In the genomic region with DNA sequence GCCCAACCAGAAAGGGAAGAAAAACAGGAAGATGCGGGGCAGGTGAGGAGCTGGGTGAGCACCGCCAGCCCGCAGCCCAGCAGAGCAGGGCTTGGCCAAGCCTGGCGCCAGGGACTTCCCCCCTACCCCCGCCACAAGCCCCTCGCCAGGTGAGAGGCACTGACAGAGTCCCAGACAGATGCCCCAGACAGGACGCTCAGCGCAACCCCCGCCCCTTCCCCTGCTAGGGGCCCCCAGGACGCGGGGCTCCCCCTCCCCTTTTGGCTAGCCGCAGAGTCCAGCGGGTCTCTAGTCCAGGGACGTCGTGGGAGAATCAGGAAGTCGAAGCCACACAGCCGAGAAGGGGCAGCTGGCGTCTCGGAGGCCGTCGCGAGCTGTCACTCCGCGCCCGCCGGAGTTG, we compare ENCODE assay signal across 8 cellular contexts. TPM values are rescaled to one million over a fixed set of nuclear protein-coding genes. Genes with fewer than 3 reads are reported as not detected.
DNase-seq lines count a peak whose midpoint lies in the region; ATAC-seq and TF ChIP-seq lines count a peak whose summit lies in the region.
"Not testable (repeated sequence)": the region's sequence is repeated elsewhere in the genome, so short reads cannot be mapped to it uniquely, and the experiment has no call there.

No MANE protein-coding gene starts in this region.

- POLR2A ChIA-PET in Caco-2 (lab: Charles Lee); activated CD4-positive, alpha-beta memory T cell treated with anti-CD3 and anti-CD28 coated beads for 36 hours (lab: Charles Lee): not testable (repeated sequence)

- not testable (repeated sequence) for TF ChIP-seq POLR2A in breast epithelium (IDR thresholded peaks at IDR 0.05); tibial nerve (IDR thresholded peaks at IDR 0.05)

- H3K27ac ChIP-seq in OCI-LY1 (ENCODE audit: low read depth, low read length, poor library complexity, severe bottlenecking); right atrium auricular region; rectal smooth muscle tissue (ENCODE audit: low read depth, low read length); tibial nerve: not testable (repeated sequence)
- H3K27ac ChIP-seq in breast epithelium, result peak overlapping the region; percentile 13 to 76

- not testable (repeated sequence) for H3K4me1 Mint-ChIP-seq in Caco-2 (ENCODE audit: low read depth, unreplicated experiment); activated CD4-positive, alpha-beta memory T cell treated with anti-CD3 and anti-CD28 coated beads for 36 hours (ENCODE audit: low read depth)

- H4K20me1 ChIP-seq in OCI-LY1 (ENCODE audit: insufficient read depth, low read length), result not testable (repeated sequence)

- H3K36me3 ChIP-seq in Caco-2 (ENCODE audit: control insufficient read depth, insufficient read depth, low read length); OCI-LY1 (ENCODE audit: insufficient read depth, low read length); breast epithelium; right atrium auricular region; mucosa of descending colon (ENCODE audit: low read depth); rectal smooth muscle tissue (ENCODE audit: control insufficient read depth, insufficient read depth, low read length); tibial nerve: not testable (repeated sequence)

- not testable (repeated sequence) for H3K27ac Mint-ChIP-seq in Caco-2 (ENCODE audit: unreplicated experiment); activated CD4-positive, alpha-beta memory T cell treated with anti-CD3 and anti-CD28 coated beads for 36 hours

- H3K36me3 Mint-ChIP-seq in Caco-2 (ENCODE audit: insufficient read depth, unreplicated experiment); activated CD4-positive, alpha-beta memory T cell treated with anti-CD3 and anti-CD28 coated beads for 36 hours: not testable (repeated sequence)

- peaks cover 16% of the 10 kb centered on the region for H3K27me3 Mint-ChIP-seq in Caco-2 (ENCODE audit: insufficient read depth, unreplicated experiment)
- peaks cover 16% of the 10 kb centered on the region for H3K27me3 Mint-ChIP-seq in activated CD4-positive, alpha-beta memory T cell treated with anti-CD3 and anti-CD28 coated beads for 36 hours

- not testable (repeated sequence) for H3K9me3 Mint-ChIP-seq in Caco-2 (ENCODE audit: unreplicated experiment); activated CD4-positive, alpha-beta memory T cell treated with anti-CD3 and anti-CD28 coated beads for 36 hours

- H3K4me3 ChIP-seq in Caco-2 (ENCODE audit: low read depth, low read length) (peak overlapping the region; percentile 49), breast epithelium (peak overlapping the region; percentile 42 to 61 (median 60)), right atrium auricular region (peak overlapping the region; percentile 41 to 61), mucosa of descending colon (peak overlapping the region; percentile 28), rectal smooth muscle tissue (ENCODE audit: low read length) (peak overlapping the region; percentile 64), tibial nerve (peak overlapping the region; percentile 36 to 64 (median 56))
- not testable (repeated sequence) for H3K4me3 ChIP-seq in OCI-LY1 (ENCODE audit: low read depth, low read length, poor library complexity, severe bottlenecking)

- not testable (repeated sequence) for H3K4me1 ChIP-seq in Caco-2; OCI-LY1 (ENCODE audit: insufficient read depth, low read length, severe bottlenecking); breast epithelium; right atrium auricular region; mucosa of descending colon (ENCODE audit: low read depth); rectal smooth muscle tissue (ENCODE audit: control insufficient read depth, insufficient read depth, low read length); tibial nerve

- not testable (repeated sequence) for H3K9ac ChIP-seq in OCI-LY1 (ENCODE audit: low read length); rectal smooth muscle tissue (ENCODE audit: low read length)

- WGBS in tibial nerve, 2 donors, result 10% methylated on average over 10 of the region's 26 CpGs; no CpG with 5 or more reads in 1 of the 2 donors

- peak overlapping the region; percentile 88 for H3K4me3 Mint-ChIP-seq in Caco-2 (ENCODE audit: unreplicated experiment)
- H3K4me3 Mint-ChIP-seq in activated CD4-positive, alpha-beta memory T cell treated with anti-CD3 and anti-CD28 coated beads for 36 hours, result peak overlapping the region; percentile 77

- H3K4me2 ChIP-seq in OCI-LY1 (ENCODE audit: low read length), result peak overlapping the region; percentile 70; the same call in 1 of the 2 replicates

- intact Hi-C loops in Caco-2 (cut with micrococcal nuclease; ENCODE audit: unreplicated experiment); activated CD4-positive, alpha-beta memory T cell treated with anti-CD3 and anti-CD28 coated beads for 36 hours (cut with micrococcal nuclease); breast epithelium (cut with DNase I; ENCODE audit: low total_unique reads); mucosa of descending colon (cut with DNase I, micrococcal nuclease): not testable (repeated sequence)

- H3K79me2 ChIP-seq in OCI-LY1 (ENCODE audit: insufficient read depth, low read length), result not testable (repeated sequence)

- not testable (repeated sequence) for BruUV-seq in Caco-2 (replicated peaks; lab: Mats Ljungman, UMichigan)

- not testable (repeated sequence) for H3K9me2 ChIP-seq in OCI-LY1 (ENCODE audit: low read depth, low read length)

- TF ChIP-seq EP300 in tibial nerve (IDR thresholded peaks at IDR 0.05), result not testable (repeated sequence)

- not testable (repeated sequence) for H3K27me3 ChIP-seq in Caco-2 (replicated peaks; ENCODE audit: control insufficient read depth, insufficient read depth, low read length); OCI-LY1 (ENCODE audit: insufficient read depth, low read length); breast epithelium; right atrium auricular region; rectal smooth muscle tissue (ENCODE audit: control insufficient read depth, insufficient read depth, low read length); tibial nerve

- not testable (repeated sequence) for H3F3A ChIP-seq in OCI-LY1 (ENCODE audit: insufficient read depth, low read length)

- DNase-seq in Caco-2; activated CD4-positive, alpha-beta memory T cell treated with anti-CD3 and anti-CD28 coated beads for 36 hours; breast epithelium (ENCODE audit: low spot score in 2 of 2); right atrium auricular region (ENCODE audit: low spot score); mucosa of descending colon; tibial nerve (ENCODE audit: low spot score in 2 of 2): not testable (repeated sequence)

- H2AFZ ChIP-seq in OCI-LY1 (ENCODE audit: low read length), result not testable (repeated sequence)

- not testable (repeated sequence) for ATAC-seq in mucosa of descending colon

- not testable (repeated sequence) for H3K9me3 ChIP-seq in Caco-2; OCI-LY1 (ENCODE audit: low read length); breast epithelium; right atrium auricular region; mucosa of descending colon; tibial nerve

- TF ChIP-seq CTCF in Caco-2 (IDR thresholded peaks at IDR 0.05; ENCODE audit: insufficient read depth in 1 of 2, low read depth in 1 of 2, low read length in 1 of 2, severe bottlenecking in 1 of 2, unreplicated experiment in 1 of 2); OCI-LY1 (IDR thresholded peaks at IDR 0.05; ENCODE audit: low read length); breast epithelium (IDR thresholded peaks at IDR 0.05); right atrium auricular region (IDR thresholded peaks at IDR 0.05); mucosa of descending colon (IDR thresholded peaks at IDR 0.05); tibial nerve (IDR thresholded peaks at IDR 0.05): not testable (repeated sequence)

- CTCF ChIA-PET in Caco-2 (lab: Charles Lee), result interaction anchor here (0.6 to 2.5 kb wide), 16 partner anchors 8 to 254 kb away, joined by 3 to 14 read pairs (median 4); partner anchors contain the start of genes ALDH3B1 and UNC93B1
- CTCF ChIA-PET in activated CD4-positive, alpha-beta memory T cell treated with anti-CD3 and anti-CD28 coated beads for 36 hours (lab: Charles Lee), result interaction anchor here (0.8 to 2.4 kb wide), 15 partner anchors 8 to 279 kb away, joined by 3 to 17 read pairs (median 4); no protein-coding TSS in a partner anchor

RNA-seq across cellular contexts. Expression of gene UNC93B1, which starts 48.9 kb away (rescaled TPM):
- total RNA-seq in Caco-2 (2022) (26.5 and 29.3 TPM in 2 replicates), breast epithelium (10 to 100 TPM; 40.3 to 63.7 (median 49.8) TPM), right atrium auricular region (10 to 100 TPM in 1 of 2 donors, 1 to 10 TPM in 1; 9.2 to 19.7 TPM), mucosa of descending colon (10 to 100 TPM; 30.1 to 47.5 (median 46.8) TPM), tibial nerve (10 to 100 TPM; 43.5 to 75.9 (median 44.2) TPM)
- total RNA-seq in activated CD4-positive, alpha-beta memory T cell treated with anti-CD3 and anti-CD28 coated beads for 36 hours, result 10 to 100 TPM; 20.0 to 21.5 TPM

RNA-seq across cellular contexts. Expression of gene ALDH3B1, which starts 55.2 kb away (rescaled TPM):
- total RNA-seq in Caco-2 (2022) (8.2 and 9.1 TPM in 2 replicates), breast epithelium (10 to 100 TPM in 2 of 3 donors, 1 to 10 TPM in 1; 9.8 to 26.4 (median 20.6) TPM), right atrium auricular region (10 to 100 TPM; 10.5 to 21.6 TPM), mucosa of descending colon (10 to 100 TPM in 2 of 3 donors, 1 to 10 TPM in 1; 8.6 to 18.9 (median 11.5) TPM), tibial nerve (100 to 1,000 TPM in 1 of 4 donors, 10 to 100 TPM in 3; 80.4 to 137 (median 91.8) TPM)
- not detected for total RNA-seq in activated CD4-positive, alpha-beta memory T cell treated with anti-CD3 and anti-CD28 coated beads for 36 hours
